33 cellular contexts compared by ENCODE assay signal in genomic region chr18:51503351-51503750, GRCh38.
"Had no signal": no experiment of that assay in that cellular context is flagged by ENCODE, and none has a peak within 500 bp of the region (broad histone marks: within the 10 kb centered on the region; RNA-seq: fewer than 3 reads in every experiment).

No MANE protein-coding gene starts in this region.

- H3K9me3 ChIP-seq: body of pancreas had no signal

- FAIRE-seq: astrocyte, TTC549 had no signal

- H3K4me3 ChIP-seq: body of pancreas, breast epithelium had no signal

- H3K27ac ChIP-seq: body of pancreas, brain microvascular endothelial cell, breast epithelium, WERI-Rb-1 had no signal

- H3K4me1 ChIP-seq: body of pancreas, breast epithelium had no signal

- DNase-seq: activated CD4-positive, alpha-beta memory T cell treated with anti-CD3 and anti-CD28 coated beads, Interleukin-2, amount 10 ng/mL, durations not matched to agents 7 days and 5 days; activated CD4-positive, alpha-beta T cell treated with anti-CD3 and anti-CD28 coated beads for 1 hour; activated CD4-positive, alpha-beta T cell treated with anti-CD3 and anti-CD28 coated beads for 36 hours; activated CD4-positive, alpha-beta T cell treated with anti-CD3 and anti-CD28 coated beads for 48 hours; activated CD4-positive, alpha-beta T cell treated with anti-CD3 and anti-CD28 coated beads, Interleukin-2, amount 10 ng/mL, durations not matched to agents 7 days and 5 days; activated CD4-positive, alpha-beta T cell treated with anti-CD3 and anti-CD28 coated beads, Interleukin-2, amount 50 U/mL, for 48 hours; activated CD4-positive, CD25-positive, alpha-beta regulatory T cell; activated CD8-positive, alpha-beta memory T cell treated with anti-CD3 and anti-CD28 coated beads for 24 hours; activated CD8-positive, alpha-beta memory T cell treated with anti-CD3 and anti-CD28 coated beads, Interleukin-2, amount 10 ng/mL, durations not matched to agents 7 days and 5 days; activated CD8-positive, alpha-beta memory T cell treated with anti-CD3 and anti-CD28 coated beads, Interleukin-2, amount 50 U/mL, for 48 hours; activated CD8-positive, alpha-beta T cell treated with anti-CD3 and anti-CD28 coated beads, Interleukin-2, amount 10 ng/mL, durations not matched to agents 7 days and 5 days; activated effector memory CD4-positive, alpha-beta T cell treated with Interleukin-2 at 50 U/mL for 16 hours; activated gamma-delta T cell; activated naive CD4-positive, alpha-beta T cell treated with anti-CD3 and anti-CD28 coated beads, Interleukin-2, amount 10 ng/mL, durations not matched to agents 7 days and 5 days; activated naive CD4-positive, alpha-beta T cell treated with Interleukin-2 at 50 U/mL for 16 hours; activated naive CD8-positive, alpha-beta T cell treated with anti-CD3 and anti-CD28 coated beads, Interleukin-2, amount 10 ng/mL, durations not matched to agents 7 days and 5 days; activated naive CD8-positive, alpha-beta T cell treated with anti-CD3 and anti-CD28 coated beads, Interleukin-2, amount 50 U/mL, for 24 hours; activated T-cell treated with anti-CD3 and anti-CD28 coated beads, Interleukin-2, amount 50 U/mL, for 24 hours; activated T-cell treated with anti-CD3 and anti-CD28 coated beads, Interleukin-2, amount 50 U/mL, for 48 hours; amniotic stem cell; aorta; body of pancreas; brain microvascular endothelial cell; central memory CD4-positive, alpha-beta T cell; T-helper 1 cell; T-helper 2 cell; T-helper 9 cell; WERI-Rb-1 had no signal

- H3K36me3 ChIP-seq: brain microvascular endothelial cell, breast epithelium, WERI-Rb-1 had no signal

- ATAC-seq: activated CD4-positive, alpha-beta T cell treated with anti-CD3 and anti-CD28 coated beads for 36 hours; activated CD4-positive, CD25-positive, alpha-beta regulatory T cell treated with anti-CD3 and anti-CD28 coated beads, Interleukin-2, amount 50 U/mL, for 24 hours; activated CD8-positive, alpha-beta memory T cell treated with anti-CD3 and anti-CD28 coated beads, Interleukin-2, amount 10 ng/mL, durations not matched to agents 7 days and 5 days; activated CD8-positive, alpha-beta T cell treated with anti-CD3 and anti-CD28 coated beads, Interleukin-2, amount 10 ng/mL, durations not matched to agents 7 days and 5 days; activated naive CD8-positive, alpha-beta T cell treated with anti-CD3 and anti-CD28 coated beads, Interleukin-2, amount 50 U/mL, for 24 hours; body of pancreas; WTC11 had no signal

- H3K27me3 ChIP-seq: body of pancreas, brain microvascular endothelial cell, breast epithelium had no signal
